In the genomic region with DNA sequence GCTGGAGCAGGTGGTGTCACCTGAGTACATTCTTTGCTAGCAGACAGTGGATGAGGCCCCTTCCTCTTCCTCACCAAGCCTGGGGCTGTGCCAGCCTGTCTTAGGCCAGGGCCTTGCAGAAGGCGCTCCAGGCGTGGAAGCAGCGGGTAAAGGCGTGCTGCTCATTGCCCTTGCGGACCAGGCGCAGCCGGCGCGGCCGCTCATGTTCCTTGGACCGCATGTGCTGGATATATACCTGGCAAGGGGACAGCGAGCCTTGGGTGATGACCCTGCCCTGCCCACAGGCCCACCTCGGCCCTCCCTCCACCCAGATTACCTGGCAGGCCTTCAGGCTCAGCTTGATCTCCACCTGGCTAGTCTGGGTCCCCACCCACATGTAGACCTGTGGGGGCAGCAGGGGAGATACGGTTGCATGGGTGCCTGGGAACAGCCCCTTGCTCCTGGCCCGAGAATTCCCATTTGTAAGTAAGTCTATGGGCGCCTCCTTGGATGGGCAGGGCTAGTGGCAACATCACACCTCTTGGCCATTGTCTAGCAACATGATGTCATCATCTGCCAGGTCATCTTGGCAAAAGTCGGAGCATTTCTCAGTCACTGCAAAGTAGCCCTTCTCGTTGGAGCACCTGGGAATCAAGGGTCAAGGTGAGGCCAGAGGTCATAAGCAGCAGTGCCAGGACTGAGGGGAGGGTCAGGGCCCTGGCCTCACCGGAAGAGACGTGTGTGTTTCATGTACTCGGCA, we compare ENCODE assay signal across 16 cellular contexts. TPM values are rescaled to one million over a fixed set of nuclear protein-coding genes. Genes with fewer than 3 reads are reported as not detected.
DNase-seq lines count a peak whose midpoint lies in the region; ATAC-seq and TF ChIP-seq lines count a peak whose summit lies in the region.
"Had no signal": no experiment of that assay in that cellular context is flagged by ENCODE, and none has a peak within 500 bp of the region (broad histone marks: within the 10 kb centered on the region; RNA-seq: fewer than 3 reads in every experiment).

No MANE protein-coding gene starts in this region.

- no peak overlapping the region for H3K4me3 Mint-ChIP-seq in activated CD4-positive, alpha-beta memory T cell treated with anti-CD3 and anti-CD28 coated beads for 36 hours
- H3K4me3 Mint-ChIP-seq: CD4-positive, alpha-beta T cell had no signal

- H3K56ac ChIP-seq in IMR-90 (ENCODE audit: extremely low read depth, insufficient read depth, low read length), result no peak overlapping the region

- peaks cover 23% of the 10 kb centered on the region for H3K36me3 Mint-ChIP-seq in activated CD4-positive, alpha-beta memory T cell treated with anti-CD3 and anti-CD28 coated beads for 36 hours

- peaks cover 3% of the 10 kb centered on the region for H3K9me1 ChIP-seq in IMR-90 (ENCODE audit: insufficient read depth, low read length)

- no peak overlapping the region for H3K18ac ChIP-seq in IMR-90 (ENCODE audit: low read depth, low read length)

- H3K4me2 ChIP-seq in IMR-90 (ENCODE audit: low read depth, low read length) (no peak overlapping the region), mammary epithelial cell (ENCODE audit: insufficient read depth, low read depth, low read length) (no peak overlapping the region)

- H4K91ac ChIP-seq in IMR-90 (ENCODE audit: insufficient read depth, low read depth, low read length), result no peak overlapping the region

- dilution Hi-C loops in IMR-90 (cut with HindIII; ENCODE audit: low sequenced_read_pairs, unreplicated experiment) (no loop called here), mammary epithelial cell (cut with HindIII; ENCODE audit: low sequenced_read_pairs) (no loop called here)

- no peak overlapping the region for H4K5ac ChIP-seq in IMR-90 (ENCODE audit: low read depth, low read length)

- H2AFZ ChIP-seq in IMR-90 (replicated peaks; ENCODE audit: low read length, poor library complexity), result peak overlapping the region; percentile 32
- H2AFZ ChIP-seq in mammary epithelial cell (ENCODE audit: low read depth, low read length), result no peak overlapping the region

- TF ChIP-seq CTCF in IMR-90 (conservative IDR thresholded peaks at IDR 0.05; ENCODE audit: low read depth, low read length) (no peak), mammary epithelial cell (conservative IDR thresholded peaks at IDR 0.05 in 1 of 2, IDR thresholded peaks at IDR 0.05 in 1 of 2; ENCODE audit: extremely low read depth in 1 of 2, insufficient read depth in 1 of 2, low read depth in 1 of 2, low read length in 2 of 2) (no peak)

- no peak overlapping the region for H3K4me3 ChIP-seq in IMR-90 (ENCODE audit: insufficient read depth, low read depth, low read length)
- H3K4me3 ChIP-seq in mammary epithelial cell (replicated peaks in 1 of 3; ENCODE audit: insufficient read depth in 1 of 3, low read depth in 2 of 3, low read length in 3 of 3), result no peak overlapping the region
- H3K4me3 ChIP-seq: SJCRH30 had no signal

- H4K8ac ChIP-seq in IMR-90 (ENCODE audit: low read depth in 2 of 2, low read length in 2 of 2), result no peak overlapping the region

- TF ChIP-seq POLR2A in IMR-90 (IDR thresholded peaks at IDR 0.05; ENCODE audit: low read depth, low read length), result no peak

- no peak overlapping the region for H2BK20ac ChIP-seq in IMR-90 (ENCODE audit: low read depth, low read length)

- DNase-seq in Right ventricle myocardium superior, result peak; percentile 40
- DNase-seq in left ventricle myocardium superior, result no peak
- no peak for DNase-seq in IMR-90
- DNase-seq in mammary epithelial cell, result no peak
- no peak for DNase-seq in central memory CD4-positive, alpha-beta T cell
- no peak for DNase-seq in dermis blood vessel endothelial cell
- DNase-seq in activated CD4-positive, alpha-beta memory T cell treated with anti-CD3 and anti-CD28 coated beads for 36 hours, result no peak
- DNase-seq: CD4-positive, alpha-beta T cell; DMS79 treated with DMSO at 0.1 percent for 48 hours; MV-4-11; NCI-H1694 treated with DMSO at 0.1 percent for 48 hours; NCI-H510A; NCI-H748 treated with DMSO at 0.1 percent for 48 hours; OCI-M1; SJCRH30 had no signal

- H3K9ac ChIP-seq in IMR-90 (ENCODE audit: low read depth, low read length) (no peak overlapping the region), mammary epithelial cell (ENCODE audit: insufficient read depth, low read length) (no peak overlapping the region)

- H3K27me3 Mint-ChIP-seq in activated CD4-positive, alpha-beta memory T cell treated with anti-CD3 and anti-CD28 coated beads for 36 hours, result no peaks in the 10 kb centered on the region
- H3K27me3 Mint-ChIP-seq: CD4-positive, alpha-beta T cell had no signal

- POLR2A ChIA-PET in IMR-90 (lab: Charles Lee; ENCODE audit: unreplicated experiment), result no interaction called here
- POLR2A ChIA-PET in activated CD4-positive, alpha-beta memory T cell treated with anti-CD3 and anti-CD28 coated beads for 36 hours (lab: Charles Lee), result no interaction called here

- CTCF ChIA-PET in IMR-90 (lab: Yijun Ruan, JAX), result no interaction called here
- CTCF ChIA-PET in mammary epithelial cell (lab: Charles Lee; ENCODE audit: low non-redundant PET), result no interaction called here
- CTCF ChIA-PET in activated CD4-positive, alpha-beta memory T cell treated with anti-CD3 and anti-CD28 coated beads for 36 hours (lab: Charles Lee), result no interaction called here

- 80% methylated on average over 7 of the region's 21 CpGs; no CpG with 5 or more reads in 1 of the 2 experiments for WGBS in IMR-90 (ENCODE audit: extremely low coverage in 2 of 2, insufficient read length in 1 of 2), 2 experiments
- 92% methylated on average over 16 of the region's 21 CpGs for WGBS in mammary epithelial cell (ENCODE audit: low coverage, missing lambda C conversion rate)

- H3K9me3 ChIP-seq in IMR-90 (ENCODE audit: control insufficient read depth, insufficient read depth, low read length) (no peaks in the 10 kb centered on the region), mammary epithelial cell (replicated peaks; ENCODE audit: insufficient read depth, low read length) (no peaks in the 10 kb centered on the region)
- H3K9me3 ChIP-seq: SJCRH30 had no signal

- in situ Hi-C loops in IMR-90 (cut with MboI; ENCODE audit: low sequenced_read_pairs) (no loop called here), mammary epithelial cell (cut with MboI; ENCODE audit: low sequenced_read_pairs in 2 of 2) (no loop called here)

- no peak overlapping the region for H2BK5ac ChIP-seq in IMR-90 (ENCODE audit: low read depth, low read length, poor library complexity, severe bottlenecking)

- TF ChIP-seq RAD21 in IMR-90 (IDR thresholded peaks at IDR 0.05; ENCODE audit: low read length), result no peak

- BruUV-seq in IMR-90 (replicated peaks; lab: Mats Ljungman, UMichigan), result no TSS peak
- BruUV-seq in mammary epithelial cell (replicated peaks; lab: Mats Ljungman, UMichigan), result TSS peak; percentile 76

- H3K4me1 ChIP-seq in IMR-90 (ENCODE audit: control insufficient read depth, insufficient read depth, low read length) (no peaks in the 10 kb centered on the region), mammary epithelial cell (ENCODE audit: insufficient read depth, low read length) (peaks cover 17% of the 10 kb centered on the region)
- H3K4me1 ChIP-seq: SJCRH30 had no signal

- no peak overlapping the region for H2BK15ac ChIP-seq in IMR-90 (ENCODE audit: low read depth, low read length)

- no peak overlapping the region for H3K23ac ChIP-seq in IMR-90 (ENCODE audit: low read depth, low read length)

- H2AK9ac ChIP-seq in IMR-90 (replicated peaks; ENCODE audit: low read depth, low read length, poor library complexity), result no peak overlapping the region

- H2BK120ac ChIP-seq in IMR-90 (ENCODE audit: low read depth, low read length), result no peak overlapping the region

- H3K79me1 ChIP-seq in IMR-90 (ENCODE audit: low read depth in 1 of 2, low read length in 2 of 2), result peaks cover 3 to 20% of the 10 kb centered on the region in 2 experiments; a peak in 2 of 4 replicates

- H4K20me1 ChIP-seq in IMR-90 (ENCODE audit: insufficient read depth, low read length) (peaks cover 35% of the 10 kb centered on the region), mammary epithelial cell (ENCODE audit: insufficient read depth, low read length) (peaks cover 3% of the 10 kb centered on the region)

- no peaks in the 10 kb centered on the region for H3K4me1 Mint-ChIP-seq in activated CD4-positive, alpha-beta memory T cell treated with anti-CD3 and anti-CD28 coated beads for 36 hours (ENCODE audit: low read depth)

- H3K36me3 ChIP-seq in IMR-90 (ENCODE audit: control insufficient read depth, insufficient read depth, low read length) (peaks cover 79% of the 10 kb centered on the region), mammary epithelial cell (ENCODE audit: insufficient read depth, low read length) (peaks cover 19% of the 10 kb centered on the region)

- H3K4ac ChIP-seq in IMR-90 (ENCODE audit: low read depth, low read length), result no peak overlapping the region

- no peak overlapping the region for H3K27ac Mint-ChIP-seq in activated CD4-positive, alpha-beta memory T cell treated with anti-CD3 and anti-CD28 coated beads for 36 hours
- H3K27ac Mint-ChIP-seq: CD4-positive, alpha-beta T cell had no signal

- no peak overlapping the region for H2AK5ac ChIP-seq in IMR-90 (ENCODE audit: low read depth, low read length)

- H3K27me3 ChIP-seq in IMR-90 (ENCODE audit: control insufficient read depth, insufficient read depth, low read length) (no peaks in the 10 kb centered on the region), mammary epithelial cell (ENCODE audit: insufficient read depth, low read length) (no peaks in the 10 kb centered on the region)
- H3K27me3 ChIP-seq: SJCRH30 had no signal

- H3K9me3 Mint-ChIP-seq in activated CD4-positive, alpha-beta memory T cell treated with anti-CD3 and anti-CD28 coated beads for 36 hours, result no peaks in the 10 kb centered on the region
- H3K9me3 Mint-ChIP-seq: CD4-positive, alpha-beta T cell had no signal

- H3K27ac ChIP-seq in IMR-90 (ENCODE audit: insufficient read depth, low read length), result no peak overlapping the region
- no peak overlapping the region for H3K27ac ChIP-seq in mammary epithelial cell (ENCODE audit: insufficient read depth, low read depth, low read length)
- H3K27ac ChIP-seq: SJCRH30 had no signal

- no peak overlapping the region for H3K14ac ChIP-seq in IMR-90 (replicated peaks; ENCODE audit: low read depth, low read length)

- ATAC-seq in Right ventricle myocardium superior (ENCODE audit: poor library complexity), result no peak
- ATAC-seq in left ventricle myocardium superior, result no peak
- no peak for ATAC-seq in IMR-90 (ENCODE audit: low read depth)
- ATAC-seq in HG03159 (IDR thresholded peaks at IDR 0.05; ENCODE audit: unreplicated experiment), result no peak

- no peaks in the 10 kb centered on the region for H3K79me2 ChIP-seq in mammary epithelial cell (ENCODE audit: insufficient read depth, low read length)

- intact Hi-C loops in Right ventricle myocardium superior (cut with DNase I), result no loop called here
- intact Hi-C loops in left ventricle myocardium superior (cut with micrococcal nuclease), result no loop called here
- intact Hi-C loops in IMR-90 (cut with micrococcal nuclease), result no loop called here
- intact Hi-C loops in mammary epithelial cell (cut with micrococcal nuclease), result no loop called here
- intact Hi-C loops in activated CD4-positive, alpha-beta memory T cell treated with anti-CD3 and anti-CD28 coated beads for 36 hours (cut with micrococcal nuclease), result no loop called here

RNA-seq across cellular contexts. Expression of a gene that starts 13.3 kb away (rescaled TPM):
- total RNA-seq in Right ventricle myocardium superior (269 TPM), left ventricle myocardium superior (292 TPM), IMR-90 (2012; rRNA removed) (258 and 263 TPM in 2 replicates), mammary epithelial cell (100 to 1,000 TPM; 301 to 439 TPM), dermis blood vessel endothelial cell (409 and 588 TPM in 2 replicates)
- polyA plus RNA-seq in IMR-90 (2012; rRNA removed) (290 and 321 TPM in 2 replicates), mammary epithelial cell (412 TPM)
- 217 and 243 TPM in 2 replicates for polyA plus RNA-seq in IMR-90 (2012; cell fraction: cytosol; rRNA removed)
- 740 and 1,400 TPM in 2 replicates for polyA plus RNA-seq in IMR-90 (2012; cell fraction: nucleus; rRNA removed; ENCODE audit: low replicate concordance)
- 417 TPM for polyA minus RNA-seq in mammary epithelial cell
- 100 to 1,000 TPM; 357 to 359 TPM for total RNA-seq in activated CD4-positive, alpha-beta memory T cell treated with anti-CD3 and anti-CD28 coated beads for 36 hours

RNA-seq across cellular contexts. Expression of a gene that starts 15.3 kb away (rescaled TPM):
- 32.7 TPM for total RNA-seq in Right ventricle myocardium superior
- 32.2 TPM for total RNA-seq in left ventricle myocardium superior
- 9.1 and 12.2 TPM in 2 replicates for total RNA-seq in IMR-90 (2012; rRNA removed)
- polyA plus RNA-seq in IMR-90 (2012; rRNA removed), result 20.7 and 26.6 TPM in 2 replicates
- polyA plus RNA-seq in IMR-90 (2012; cell fraction: cytosol; rRNA removed), result 17.9 and 19.8 TPM in 2 replicates
- polyA plus RNA-seq in IMR-90 (2012; cell fraction: nucleus; rRNA removed; ENCODE audit: low replicate concordance), result 32.6 and 84.0 TPM in 2 replicates
- 10 to 100 TPM; 11.9 to 56.3 TPM for total RNA-seq in mammary epithelial cell
- polyA plus RNA-seq in mammary epithelial cell, result 7.7 TPM
- polyA minus RNA-seq in mammary epithelial cell, result 27.9 TPM
- total RNA-seq in dermis blood vessel endothelial cell, result 22.4 and 22.6 TPM in 2 replicates
- total RNA-seq in activated CD4-positive, alpha-beta memory T cell treated with anti-CD3 and anti-CD28 coated beads for 36 hours, result 1 to 10 TPM; 6.5 to 6.8 TPM

RNA-seq across cellular contexts. Expression of a gene that starts 19.8 kb away (rescaled TPM):
- 7.9 TPM for total RNA-seq in Right ventricle myocardium superior
- 9.0 TPM for total RNA-seq in left ventricle myocardium superior
- 34.2 and 40.1 TPM in 2 replicates for total RNA-seq in IMR-90 (2012; rRNA removed)
- polyA plus RNA-seq in IMR-90 (2012; rRNA removed), result 52.9 and 57.9 TPM in 2 replicates
- polyA plus RNA-seq in IMR-90 (2012; cell fraction: cytosol; rRNA removed), result 29.8 and 72.4 TPM in 2 replicates
- 53.9 and 145 TPM in 2 replicates for polyA plus RNA-seq in IMR-90 (2012; cell fraction: nucleus; rRNA removed; ENCODE audit: low replicate concordance)
- total RNA-seq in mammary epithelial cell, result 10 to 100 TPM; 35.2 to 50.0 TPM
- 37.6 TPM for polyA plus RNA-seq in mammary epithelial cell
- 20.3 TPM for polyA minus RNA-seq in mammary epithelial cell
- 27.9 and 40.0 TPM in 2 replicates for total RNA-seq in dermis blood vessel endothelial cell
- total RNA-seq in activated CD4-positive, alpha-beta memory T cell treated with anti-CD3 and anti-CD28 coated beads for 36 hours, result 10 to 100 TPM; 27.3 to 27.5 TPM
